ENCODE assay signal across 8 cellular contexts in the genomic region with DNA sequence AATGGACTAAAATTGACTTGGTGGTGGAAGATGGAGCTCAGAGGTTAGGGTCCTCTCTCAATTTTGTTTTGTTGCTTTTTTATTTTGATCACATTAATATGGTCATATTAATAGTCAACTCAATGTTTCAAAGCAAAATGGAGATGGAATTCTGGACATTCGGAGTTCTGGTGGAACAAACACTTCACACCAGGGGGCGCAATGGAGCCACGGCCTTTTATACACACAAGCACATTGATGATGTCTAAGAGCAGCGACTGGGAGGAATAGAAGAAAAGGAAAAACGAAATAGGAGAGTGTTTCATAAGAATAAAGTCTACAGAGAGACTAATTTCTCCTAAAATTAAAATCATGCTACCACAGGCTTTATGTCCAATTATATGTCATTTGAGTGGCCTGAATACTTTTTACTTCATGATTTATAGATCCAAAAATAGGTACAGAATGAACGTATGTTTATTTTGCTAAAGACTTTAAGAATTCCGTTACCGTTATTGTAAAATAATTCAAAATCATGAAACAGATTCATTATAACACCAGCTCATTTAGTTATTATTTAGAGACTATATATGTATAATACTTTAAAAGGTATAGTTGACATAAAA.
A peak's percentile ranks its signal among the peaks of the same experiment; 100 is the strongest.
DNase-seq lines count a peak whose midpoint lies in the region; ATAC-seq, FAIRE-seq and TF ChIP-seq lines count a peak whose summit lies in the region.

No MANE protein-coding gene starts in this region.

- no peaks in the 10 kb centered on the region for H3K4me1 ChIP-seq in K562 (replicated peaks in 1 of 2; ENCODE audit: control insufficient read depth in 2 of 2, insufficient read depth in 2 of 2, low read length in 2 of 2)

- H3K27ac ChIP-seq in K562 (ENCODE audit: extremely low read depth, low read depth, low read length), result no peak overlapping the region

- in situ Hi-C loops in K562 (cut with MboI), result no loop called here

- peak; percentile 92 for ATAC-seq in K562
- no peak for ATAC-seq in GM19467 (IDR thresholded peaks at IDR 0.05; ENCODE audit: unreplicated experiment)

- no peak overlapping the region for H3K4me3 Mint-ChIP-seq in HFFc6

- H3K4me3 ChIP-seq in K562, result 0 out of 2 replicates have a peak overlapping the region, but pooled peaks have one; percentile 5

- no peaks in the 10 kb centered on the region for H4K20me1 ChIP-seq in K562 (replicated peaks; ENCODE audit: control insufficient read depth, insufficient read depth, low read length)

- H3K27ac Mint-ChIP-seq in HFFc6, result no peak overlapping the region

- POLR2A ChIA-PET in GM10248 (lab: Yijun Ruan, JAX) (no interaction called here), K562 (lab: Yijun Ruan, JAX) (no interaction called here)

- 8% methylated on average over 8 of the region's 8 CpGs for WGBS in K562 (ENCODE audit: insufficient coverage, low coverage, missing lambda C conversion rate)

- H3K4me1 Mint-ChIP-seq in HFFc6 (ENCODE audit: low read depth), result peaks cover 31% of the 10 kb centered on the region

- no peak for TF ChIP-seq EP300 in K562 (IDR thresholded peaks at IDR 0.05; ENCODE audit: low read length)

- FAIRE-seq in K562 (lab: Jason Lieb, UNC), result peak; percentile 75

- peaks cover 7% of the 10 kb centered on the region; the same call in 1 of the 2 replicates for H3K27me3 Mint-ChIP-seq in HFFc6 (ENCODE audit: insufficient read depth)

- no peaks in the 10 kb centered on the region for H3K36me3 ChIP-seq in K562 (ENCODE audit: control insufficient read depth, insufficient read depth, low read length)

- H2AFZ ChIP-seq in K562 (ENCODE audit: low read depth, low read length), result peak overlapping the region; percentile 82

- H3K4me2 ChIP-seq in K562 (ENCODE audit: insufficient read depth, low read length), result no peak overlapping the region; the same call in 1 of the 2 replicates

- TF ChIP-seq POLR2A in K562 (conservative IDR thresholded peaks at IDR 0.05), result no peak

- peak; percentile 61 to 72 for TF ChIP-seq RAD21 in K562 (CRISPR knock-in tag; conservative IDR thresholded peaks at IDR 0.05 in 1 of 2, IDR thresholded peaks at IDR 0.05 in 1 of 2)

- no peaks in the 10 kb centered on the region for H3K9me1 ChIP-seq in K562 (ENCODE audit: control insufficient read depth, insufficient read depth, low read length)

- no peaks in the 10 kb centered on the region for H3K9me3 Mint-ChIP-seq in HFFc6

- CTCF ChIA-PET in GM10248 (lab: Yijun Ruan, JAX) (interaction anchor here (0.6 to 2.7 kb wide), 12 partner anchors 9 to 324 kb away, joined by 3 to 12 read pairs (median 6); no protein-coding TSS in a partner anchor), K562 (lab: Yijun Ruan, JAX; ENCODE audit: low intra/inter-chr PET ratio) (interaction anchor here (0.6 to 2.5 kb wide), 2 partner anchors 318 to 319 kb away, joined by 3 to 8 read pairs; no protein-coding TSS in a partner anchor)

- no peaks in the 10 kb centered on the region for H3K79me2 ChIP-seq in K562 (ENCODE audit: control insufficient read depth, insufficient read depth, low read length)

- H3K9me3 ChIP-seq in K562 (replicated peaks; ENCODE audit: control insufficient read depth, insufficient read depth, low read depth, low read length), result no peaks in the 10 kb centered on the region

- DNase-seq in GM10248 (ENCODE audit: extremely low spot score) (peak; percentile 42), HFFc6 (peak; percentile 48), NCI-H1105 treated with DMSO at 0.1 percent for 48 hours (lab: John Stamatoyannopoulos, UW) (peak; percentile 64), T-helper 1 cell (peak in 4 of 5 donors; percentile 19 to 36 (median 27)), K562 (ENCODE audit: extremely low read depth in 1 of 4, low spot score in 3 of 4) (peak; percentile 71 to 88 (median 72)), iris pigment epithelial cell (ENCODE audit: low read depth) (peak; percentile 72)
- peak; percentile 64 for DNase-seq in stimulated activated CD4-positive, alpha-beta T cell treated with anti-CD3 and anti-CD28 coated beads, Interleukin-1b, Interleukin-23, amount 100 ng/mL, for 48 hours

- H3K27me3 ChIP-seq in K562 (ENCODE audit: control insufficient read depth in 2 of 2, insufficient read depth in 2 of 2, low read length in 2 of 2), result 0 out of 5 replicates have a peak, but pooled peaks cover 0 to 3% of the 10 kb centered on the region in 2 experiments

- BruUV-seq in K562 (replicated peaks; lab: Mats Ljungman, UMichigan), result no TSS peak

- H3K36me3 Mint-ChIP-seq in HFFc6 (ENCODE audit: low read depth), result no peaks in the 10 kb centered on the region

- TF ChIP-seq CTCF in GM10248 (IDR thresholded peaks at IDR 0.05; ENCODE audit: control extremely low read depth, extremely low read depth, low read depth, missing control alignments), result peak; percentile 66
- TF ChIP-seq CTCF in HFFc6 (IDR thresholded peaks at IDR 0.05), result peak; percentile 93
- TF ChIP-seq CTCF in K562 (IDR thresholded peaks at IDR 0.05 in 2 of 3, conservative IDR thresholded peaks at IDR 0.05 in 1 of 3; ENCODE audit: insufficient read depth in 2 of 3, low read depth in 1 of 3, low read length in 3 of 3), result peak; percentile 84 to 92 (median 89)

- intact Hi-C loops in K562 (cut with micrococcal nuclease), result loop anchor here (1.0 to 10.0 kb wide), 2 partner anchors 21 to 320 kb away; no protein-coding TSS in a partner anchor

- no peak overlapping the region; a peak in 1 of 4 replicates for H3K9ac ChIP-seq in K562 (ENCODE audit: insufficient read depth in 1 of 2, low read depth in 2 of 2, low read length in 2 of 2)

TF ChIP-seq in K562, 482 proteins besides CTCF, POLR2A, EP300 and RAD21 (continues in another document):
- TF ChIP-seq CHD4 (IDR thresholded peaks at IDR 0.05; ENCODE audit: insufficient read depth, insufficient replicate concordance, low read depth, low read length, poor library complexity, severe bottlenecking), result no peak
- TF ChIP-seq RCOR1 (IDR thresholded peaks at IDR 0.05; ENCODE audit: borderline replicate concordance in 1 of 2, low read depth in 2 of 2, low read length in 2 of 2), result 0 out of 4 replicates have a peak, but pooled peaks of 1 of the 2 experiments have one; percentile 4
- peak; percentile 94 for TF ChIP-seq PHF20 (IDR thresholded peaks at IDR 0.05; ENCODE audit: partially characterized antibody)
- TF ChIP-seq SAFB (IDR thresholded peaks at IDR 0.05; ENCODE audit: borderline replicate concordance, low read depth, low read length), result no peak
- no peak for TF ChIP-seq TRIM24 (IDR thresholded peaks at IDR 0.05)
- TF ChIP-seq SMC3 (conservative IDR thresholded peaks at IDR 0.05; ENCODE audit: insufficient read depth, low read depth, low read length), result peak; percentile 54
- no peak for TF ChIP-seq HSF4 (CRISPR knock-in tag; IDR thresholded peaks at IDR 0.05; ENCODE audit: borderline replicate concordance)
- no peak for TF ChIP-seq GTF2F1 (IDR thresholded peaks at IDR 0.05; ENCODE audit: low read depth, low read length)
- TF ChIP-seq, protein P1, sequence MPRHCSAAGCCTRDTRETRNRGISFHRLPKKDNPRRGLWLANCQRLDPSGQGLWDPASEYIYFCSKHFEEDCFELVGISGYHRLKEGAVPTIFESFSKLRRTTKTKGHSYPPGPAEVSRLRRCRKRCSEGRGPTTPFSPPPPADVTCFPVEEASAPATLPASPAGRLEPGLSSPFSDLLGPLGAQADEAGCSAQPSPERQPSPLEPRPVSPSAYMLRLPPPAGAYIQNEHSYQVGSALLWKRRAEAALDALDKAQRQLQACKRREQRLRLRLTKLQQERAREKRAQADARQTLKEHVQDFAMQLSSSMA (CRISPR knock-in tag; IDR thresholded peaks at IDR 0.05), result no peak
- TF ChIP-seq, protein P2, sequence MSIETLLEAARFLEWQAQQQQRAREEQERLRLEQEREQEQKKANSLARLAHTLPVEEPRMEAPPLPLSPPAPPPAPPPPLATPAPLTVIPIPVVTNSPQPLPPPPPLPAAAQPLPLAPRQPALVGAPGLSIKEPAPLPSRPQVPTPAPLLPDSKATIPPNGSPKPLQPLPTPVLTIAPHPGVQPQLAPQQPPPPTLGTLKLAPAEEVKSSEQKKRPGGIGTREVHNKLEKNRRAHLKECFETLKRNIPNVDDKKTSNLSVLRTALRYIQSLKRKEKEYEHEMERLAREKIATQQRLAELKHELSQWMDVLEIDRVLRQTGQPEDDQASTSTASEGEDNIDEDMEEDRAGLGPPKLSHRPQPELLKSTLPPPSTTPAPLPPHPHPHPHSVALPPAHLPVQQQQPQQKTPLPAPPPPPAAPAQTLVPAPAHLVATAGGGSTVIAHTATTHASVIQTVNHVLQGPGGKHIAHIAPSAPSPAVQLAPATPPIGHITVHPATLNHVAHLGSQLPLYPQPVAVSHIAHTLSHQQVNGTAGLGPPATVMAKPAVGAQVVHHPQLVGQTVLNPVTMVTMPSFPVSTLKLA (conservative IDR thresholded peaks at IDR 0.05), result 0 out of 4 replicates have a peak, but pooled peaks of 1 of the 2 experiments have one; percentile 27
- TF ChIP-seq, protein P3, sequence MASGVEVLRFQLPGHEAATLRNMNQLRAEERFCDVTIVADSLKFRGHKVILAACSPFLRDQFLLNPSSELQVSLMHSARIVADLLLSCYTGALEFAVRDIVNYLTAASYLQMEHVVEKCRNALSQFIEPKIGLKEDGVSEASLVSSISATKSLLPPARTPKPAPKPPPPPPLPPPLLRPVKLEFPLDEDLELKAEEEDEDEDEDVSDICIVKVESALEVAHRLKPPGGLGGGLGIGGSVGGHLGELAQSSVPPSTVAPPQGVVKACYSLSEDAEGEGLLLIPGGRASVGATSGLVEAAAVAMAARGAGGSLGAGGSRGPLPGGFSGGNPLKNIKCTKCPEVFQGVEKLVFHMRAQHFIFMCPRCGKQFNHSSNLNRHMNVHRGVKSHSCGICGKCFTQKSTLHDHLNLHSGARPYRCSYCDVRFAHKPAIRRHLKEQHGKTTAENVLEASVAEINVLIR (CRISPR knock-in tag; IDR thresholded peaks at IDR 0.05), result peak; percentile 69
- TF ChIP-seq ZBTB7A (IDR thresholded peaks at IDR 0.05; ENCODE audit: borderline replicate concordance, control insufficient read depth, low read depth, low read length), result no peak
- TF ChIP-seq MTA1 (IDR thresholded peaks at IDR 0.05; ENCODE audit: borderline replicate concordance), result peak; percentile 94
- no peak for TF ChIP-seq PRMT5 (CRISPR knock-in tag; IDR thresholded peaks at IDR 0.05)
- TF ChIP-seq FOXK2 (conservative IDR thresholded peaks at IDR 0.05 in 1 of 2, IDR thresholded peaks at IDR 0.05 in 1 of 2; ENCODE audit: low read depth in 2 of 2), result peak; percentile 80 to 82
- TF ChIP-seq CBX3 (IDR thresholded peaks at IDR 0.05; ENCODE audit: borderline replicate concordance in 1 of 2, low read length in 2 of 2), result peak in 1 of 2 experiments; percentile 69; a peak in 2 of 3 replicates
- TF ChIP-seq, protein P4, sequence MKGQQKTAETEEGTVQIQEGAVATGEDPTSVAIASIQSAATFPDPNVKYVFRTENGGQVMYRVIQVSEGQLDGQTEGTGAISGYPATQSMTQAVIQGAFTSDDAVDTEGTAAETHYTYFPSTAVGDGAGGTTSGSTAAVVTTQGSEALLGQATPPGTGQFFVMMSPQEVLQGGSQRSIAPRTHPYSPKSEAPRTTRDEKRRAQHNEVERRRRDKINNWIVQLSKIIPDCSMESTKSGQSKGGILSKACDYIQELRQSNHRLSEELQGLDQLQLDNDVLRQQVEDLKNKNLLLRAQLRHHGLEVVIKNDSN (CRISPR knock-in tag; IDR thresholded peaks at IDR 0.05), result no peak
- TF ChIP-seq STAT5A (IDR thresholded peaks at IDR 0.05; ENCODE audit: borderline replicate concordance, low read length), result no peak
